In the genomic region with DNA sequence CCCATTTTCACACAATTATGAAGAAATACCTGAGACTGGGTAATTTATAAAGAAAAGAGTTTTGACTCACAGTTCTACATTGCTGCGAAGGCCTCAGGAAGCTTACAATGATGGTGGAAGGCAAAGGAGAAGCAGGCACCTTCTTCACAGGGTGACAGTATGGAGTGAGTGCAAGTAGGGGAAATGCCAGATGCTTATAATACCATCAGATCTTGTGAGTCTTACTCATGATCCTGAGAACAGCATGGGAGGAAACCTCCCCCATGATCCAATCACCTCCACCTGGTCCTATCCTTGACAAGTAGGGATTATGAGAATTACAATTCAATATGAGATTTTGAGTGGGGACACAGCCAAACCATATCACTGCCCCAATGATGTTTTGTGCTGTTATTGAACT, we compare ENCODE assay signal across 27 cellular contexts.
"Had no signal": no experiment of that assay in that cellular context is flagged by ENCODE, and none has a peak within 500 bp of the region (broad histone marks: within the 10 kb centered on the region; RNA-seq: fewer than 3 reads in every experiment).

No MANE protein-coding gene starts in this region.

- H3K9me3 ChIP-seq: ascending aorta, lower lobe of right lung, mucosa of descending colon, neutrophil, upper lobe of left lung had no signal

- DNase-seq: activated CD4-positive, alpha-beta T cell treated with anti-CD3 and anti-CD28 coated beads for 48 hours; activated CD4-positive, alpha-beta T cell treated with anti-CD3 and anti-CD28 coated beads, Interleukin-2, amount 50 U/mL, for 48 hours; activated CD8-positive, alpha-beta memory T cell treated with anti-CD3 and anti-CD28 coated beads for 24 hours; activated effector memory CD4-positive, alpha-beta T cell treated with anti-CD3 and anti-CD28 coated beads, Interleukin-2, amount 50 U/mL, for 16 hours; activated naive CD4-positive, alpha-beta T cell treated with anti-CD3 and anti-CD28 coated beads for 36 hours; activated naive CD8-positive, alpha-beta T cell treated with anti-CD3 and anti-CD28 coated beads, Interleukin-2, amount 10 ng/mL, durations not matched to agents 7 days and 5 days; activated T-cell treated with anti-CD3 and anti-CD28 coated beads, Interleukin-2, amount 50 U/mL, for 1 hour; caudate nucleus; hippocampal formation; lower lobe of right lung; mesendoderm; nephron progenitor cell; sigmoid colon; stimulated activated CD4-positive, alpha-beta T cell treated with anti-CD3 and anti-CD28 coated beads, Interleukin-1b, Interleukin-23, amount 100 ng/mL, for 48 hours; stimulated activated CD4-positive, alpha-beta T cell treated with anti-CD3 and anti-CD28 coated beads, Interleukin-4, amount 100 ng/mL, for 4 hours; stimulated activated CD8-positive, alpha-beta memory T cell treated with anti-CD3 and anti-CD28 coated beads, Interleukin-4, amount 100 ng/mL, for 48 hours; stimulated activated naive CD8-positive, alpha-beta T cell treated with anti-CD3 and anti-CD28 coated beads, Interleukin-15, amount 100 ng/mL, for 72 hours; substantia nigra; T-helper 1 cell; upper lobe of left lung had no signal

- H3K4me3 ChIP-seq: ascending aorta, gastroesophageal sphincter, lower lobe of right lung, mucosa of descending colon, sigmoid colon, upper lobe of left lung had no signal

- H3K27ac ChIP-seq: ascending aorta, epithelial cell of prostate, gastroesophageal sphincter, lower lobe of right lung, neutrophil, sigmoid colon, upper lobe of left lung had no signal

- ATAC-seq: gastroesophageal sphincter; left lobe of liver; lower lobe of right lung; mucosa of descending colon; stimulated activated memory B cell treated with anti-CD40 and anti-IgM and Interleukin-4, amounts not matched to agents 10 μg/mL and 1 μg/mL and 100 μg/mL, for 72 hours; stimulated activated naive CD8-positive, alpha-beta T cell treated with anti-CD3 and anti-CD28 coated beads, Interleukin-15, amount 100 ng/mL, for 72 hours had no signal

- H3K4me1 ChIP-seq: ascending aorta, gastroesophageal sphincter, lower lobe of right lung, sigmoid colon, upper lobe of left lung had no signal

- H3K36me3 ChIP-seq: ascending aorta, gastroesophageal sphincter, lower lobe of right lung, neutrophil, sigmoid colon, upper lobe of left lung had no signal

- H3K27me3 ChIP-seq: ascending aorta, neutrophil, sigmoid colon, upper lobe of left lung had no signal
